In the genomic region with DNA sequence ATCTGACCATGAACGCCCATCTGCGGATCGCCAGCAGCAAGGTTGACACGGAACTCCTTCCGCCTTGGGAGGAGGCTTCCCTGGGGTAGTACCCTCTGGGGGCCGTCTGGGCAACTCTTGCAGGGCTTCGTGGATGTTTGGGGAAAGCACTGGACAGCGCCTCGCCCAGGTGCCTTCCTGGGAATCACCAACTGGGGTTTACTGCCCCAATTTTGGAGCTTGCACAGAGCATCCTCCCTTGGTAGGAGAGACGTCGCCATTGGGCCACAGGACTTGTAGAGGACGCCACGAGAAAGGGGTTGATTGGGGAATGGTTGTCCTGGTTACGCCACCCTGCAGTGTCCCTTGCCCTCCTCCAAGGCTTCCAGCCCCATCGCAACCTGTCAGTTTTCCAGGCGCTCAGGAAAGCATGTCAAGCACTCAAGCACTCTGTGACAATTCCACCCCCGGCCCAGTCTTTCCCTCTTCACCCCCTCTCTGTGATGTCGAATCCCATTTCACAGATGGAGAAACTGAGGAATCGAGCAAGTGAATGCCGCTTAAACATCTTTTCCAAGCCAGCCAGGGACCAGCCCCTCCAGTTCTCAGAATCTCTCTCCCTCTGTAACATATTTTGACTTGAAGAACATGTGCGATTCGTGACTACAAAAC, we compare ENCODE assay signal across 8 cellular contexts. TPM values are rescaled to one million over a fixed set of nuclear protein-coding genes. Genes with fewer than 3 reads are reported as not detected.
A peak's percentile ranks its signal among the peaks of the same experiment; 100 is the strongest.
DNase-seq lines count a peak whose midpoint lies in the region; ATAC-seq and TF ChIP-seq lines count a peak whose summit lies in the region.

No MANE protein-coding gene starts in this region.

- no peaks in the 10 kb centered on the region for H4K20me1 ChIP-seq in PC-3 (ENCODE audit: low read length)

- H3K4me1 Mint-ChIP-seq in effector memory CD8-positive, alpha-beta T cell (ENCODE audit: low read depth in 2 of 2): peaks cover 25 to 27% of the 10 kb centered on the region in 2 donors

- peaks cover 9% of the 10 kb centered on the region for H3K36me3 Mint-ChIP-seq in effector memory CD8-positive, alpha-beta T cell (ENCODE audit: insufficient read depth)

- peaks cover 31% of the 10 kb centered on the region for H3K79me2 ChIP-seq in PC-3 (ENCODE audit: low read length)

- intact Hi-C loops in PC-3 (cut with micrococcal nuclease): loop anchor here (1.0 kb wide), 1 partner anchor 35 kb away; no protein-coding TSS in a partner anchor

- H3K27me3 Mint-ChIP-seq in effector memory CD8-positive, alpha-beta T cell: no peaks in the 10 kb centered on the region

- H3K9me3 ChIP-seq in PC-3 (ENCODE audit: low read length): no peaks in the 10 kb centered on the region

- H3K4me3 ChIP-seq in GM12865 (ENCODE audit: low read depth, low read length) (peak overlapping the region; percentile 80), PC-3 (ENCODE audit: low read length) (peak overlapping the region; percentile 85)

- H2AFZ ChIP-seq in PC-3 (ENCODE audit: low read length): peak overlapping the region; percentile 94; the same call in 1 of the 2 replicates

- TF ChIP-seq CTCF in GM12865 (IDR thresholded peaks at IDR 0.05; ENCODE audit: insufficient read depth, low read depth, low read length, missing control alignments) (no peak), PC-3 (conservative IDR thresholded peaks at IDR 0.05; ENCODE audit: low read depth, low read length) (no peak)

- H3K4me3 Mint-ChIP-seq in effector memory CD8-positive, alpha-beta T cell: peak overlapping the region; percentile 92 to 96

- peak overlapping the region; percentile 93; the same call in 1 of the 2 replicates for H3K9ac ChIP-seq in PC-3 (ENCODE audit: low read length)

- H3K9me3 Mint-ChIP-seq in effector memory CD8-positive, alpha-beta T cell: no peaks in the 10 kb centered on the region

- H3K27me3 ChIP-seq in PC-3 (ENCODE audit: low read length): no peaks in the 10 kb centered on the region

- DNase-seq in GM12865 (ENCODE audit: low read depth): no peak
- no peak for DNase-seq in PC-3
- DNase-seq in effector memory CD8-positive, alpha-beta T cell: no peak
- peak; percentile 26 for DNase-seq in midbrain (lab: John Stamatoyannopoulos, UW)

- peak overlapping the region; percentile 93 to 97 for H3K27ac Mint-ChIP-seq in effector memory CD8-positive, alpha-beta T cell

- peaks cover 15% of the 10 kb centered on the region for H3K4me1 ChIP-seq in PC-3 (ENCODE audit: insufficient read depth, low read length)

- H3K27ac ChIP-seq in PC-3 (ENCODE audit: low read length): no peak overlapping the region

- no peak for ATAC-seq in PC-3
- ATAC-seq in effector memory CD8-positive, alpha-beta T cell (replicated peaks): no peak
- ATAC-seq in GM18520 (IDR thresholded peaks at IDR 0.05; ENCODE audit: unreplicated experiment): no peak
- ATAC-seq in HG02642 (IDR thresholded peaks at IDR 0.05; ENCODE audit: poor library complexity, unreplicated experiment): no peak
- no peak for ATAC-seq in GM19324 (IDR thresholded peaks at IDR 0.05; ENCODE audit: low FRiP score, unreplicated experiment)
- ATAC-seq in GM19328 (IDR thresholded peaks at IDR 0.05; ENCODE audit: unreplicated experiment): no peak

- BruUV-seq in PC-3 (replicated peaks; lab: Mats Ljungman, UMichigan): no TSS peak

- peak overlapping the region; percentile 97 for H3K4me2 ChIP-seq in PC-3 (ENCODE audit: low read length)

- H3F3A ChIP-seq in PC-3 (ENCODE audit: low read length, unreplicated experiment): no peaks in the 10 kb centered on the region

- POLR2A ChIA-PET in PC-3 (lab: Charles Lee; ENCODE audit: unreplicated experiment): interaction anchor here (0.6 kb wide), 1 partner anchor 10 kb away, joined by 3 read pairs; no protein-coding TSS in a partner anchor

- H3K36me3 ChIP-seq in PC-3 (ENCODE audit: low read depth, low read length): no peaks in the 10 kb centered on the region

- CTCF ChIA-PET in PC-3 (lab: Charles Lee): interaction anchor here (0.5 kb wide), 1 partner anchor 35 kb away, joined by 4 read pairs; no protein-coding TSS in a partner anchor

- no peaks in the 10 kb centered on the region for H3K9me2 ChIP-seq in PC-3 (replicated peaks; ENCODE audit: low read length)

RNA-seq across cellular contexts. Expression of a gene that starts 0.9 kb away (rescaled TPM):
- 5.0 and 6.3 TPM in 2 replicates for total RNA-seq in PC-3 (2014; rRNA removed)
